In genomic region chr14:103883263-103883523, GRCh38 we compare ENCODE assay signal across 34 cellular contexts. TPM values are rescaled to one million over a fixed set of nuclear protein-coding genes. Genes with fewer than 3 reads are reported as not detected.
"Had no signal": no experiment of that assay in that cellular context is flagged by ENCODE, and none has a peak within 500 bp of the region (broad histone marks: within the 10 kb centered on the region; RNA-seq: fewer than 3 reads in every experiment).

No MANE protein-coding gene starts in this region.

- H3K27me3 ChIP-seq: adrenal gland, breast epithelium, SJCRH30 had no signal

- H3K9me3 ChIP-seq: adrenal gland, breast epithelium, SJCRH30, SK-N-SH had no signal

- H3K9ac ChIP-seq: SK-N-SH had no signal

- H3K4me2 ChIP-seq: SK-N-SH had no signal

- ATAC-seq: activated CD4-positive, alpha-beta T cell treated with anti-CD3 and anti-CD28 coated beads for 36 hours; activated T-helper 17 cell treated with anti-CD3 and anti-CD28 coated beads, Interleukin-2, amount 50 U/mL, for 72 hours had no signal

- DNase-seq: activated CD4-positive, alpha-beta memory T cell treated with anti-CD3 and anti-CD28 coated beads, Interleukin-2, amount 10 ng/mL, durations not matched to agents 7 days and 5 days; activated CD4-positive, alpha-beta T cell treated with anti-CD3 and anti-CD28 coated beads for 36 hours; activated CD4-positive, alpha-beta T cell treated with anti-CD3 and anti-CD28 coated beads, Interleukin-2, amount 50 U/mL, for 1 hour; activated gamma-delta T cell; activated naive CD4-positive, alpha-beta T cell treated with anti-CD3 and anti-CD28 coated beads, Interleukin-2, amount 50 U/mL, for 16 hours; activated naive CD8-positive, alpha-beta T cell treated with anti-CD3 and anti-CD28 coated beads, Interleukin-2, amount 10 ng/mL, durations not matched to agents 7 days and 5 days; activated T-cell treated with anti-CD3 and anti-CD28 coated beads for 4 hours; activated T-cell treated with anti-CD3 and anti-CD28 coated beads, Interleukin-2, amount 50 U/mL, for 48 hours; adrenal gland; anterior cingulate cortex; caudate nucleus; KG1; NCI-H1048; NCI-H146; NCI-H187 treated with DMSO at 0.1 percent for 48 hours; NCI-H2081 treated with DMSO at 0.1 percent for 48 hours; NCI-H2171; NCI-H2227 treated with DMSO at 0.1 percent for 48 hours; NCI-H526; NCI-H774; Right ventricle myocardium superior; RPMI8226; SJCRH30; SK-N-SH; T-helper 1 cell; WERI-Rb-1 had no signal

- H3K4me3 ChIP-seq: adrenal gland, breast epithelium, SJCRH30 had no signal

- H3K36me3 ChIP-seq: adrenal gland, breast epithelium, SJCRH30, WERI-Rb-1 had no signal

- H3K27ac ChIP-seq: adrenal gland, breast epithelium, WERI-Rb-1 had no signal

RNA-seq across cellular contexts. Expression of gene TDRD9, which starts 45.1 kb away (rescaled TPM):
- total RNA-seq: M059J; NCI-H460; OCI-LY7; SJCRH30; T-helper 2 cell treated with Interferon-gamma antibody and Interleukin-4, amounts not matched to agents 100 ng/mL and 5 ng/mL, for 36 hours had no signal
- polyA plus RNA-seq: SK-N-SH had no signal

RNA-seq across cellular contexts. Expression of gene RD3L, which starts 59.1 kb away (rescaled TPM):
- total RNA-seq: activated CD4-positive, alpha-beta memory T cell treated with anti-CD3 and anti-CD28 coated beads, Interleukin-2, amount 10 ng/mL, durations not matched to agents 7 days and 5 days; activated CD4-positive, alpha-beta T cell treated with anti-CD3 and anti-CD28 coated beads for 36 hours; activated CD8-positive, alpha-beta memory T cell treated with anti-CD3 and anti-CD28 coated beads for 36 hours; activated naive CD8-positive, alpha-beta T cell treated with anti-CD3 and anti-CD28 coated beads, Interleukin-2, amount 10 ng/mL, durations not matched to agents 7 days and 5 days; activated T-helper 17 cell treated with anti-CD3 and anti-CD28 coated beads, Interleukin-2, amount 50 U/mL, for 72 hours; adrenal gland; breast epithelium; LHCN-M2; M059J; NCI-H460; OCI-LY7; SJCRH30; T-helper 2 cell treated with Interferon-gamma antibody and Interleukin-4, amounts not matched to agents 100 ng/mL and 5 ng/mL, for 36 hours had no signal
- polyA plus RNA-seq: adrenal gland, SK-N-SH had no signal
